In the genomic region with DNA sequence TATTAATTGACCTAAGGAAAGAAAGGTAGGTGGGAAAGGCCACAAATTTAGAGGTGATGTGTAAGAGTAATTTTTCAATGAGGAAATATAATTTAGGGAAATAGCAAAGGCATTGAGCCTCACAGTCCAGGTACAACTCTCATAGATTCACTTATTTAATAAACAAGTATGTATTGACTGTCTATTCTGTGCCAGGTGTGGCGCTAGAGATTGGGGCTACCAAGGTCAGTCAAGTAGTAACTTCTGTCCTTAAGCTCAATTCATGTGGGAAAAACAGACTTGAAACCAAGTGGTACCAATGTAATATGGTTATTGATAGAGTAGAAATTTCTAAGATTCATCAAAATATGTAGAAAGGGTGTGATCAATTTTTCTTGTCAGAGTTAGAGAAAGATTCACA, we compare ENCODE assay signal across 20 cellular contexts.
"Had no signal": no experiment of that assay in that cellular context is flagged by ENCODE, and none has a peak within 500 bp of the region (broad histone marks: within the 10 kb centered on the region; RNA-seq: fewer than 3 reads in every experiment).

No MANE protein-coding gene starts in this region.

- H3K27ac ChIP-seq: HL-60, SJSA1, SK-N-MC had no signal

- H3K4me3 ChIP-seq: K562, SJSA1, SK-N-MC had no signal

- H3K9me3 ChIP-seq: SJSA1 had no signal

- DNase-seq: MM.1S, NCI-H1092 treated with DMSO at 0.1 percent for 48 hours, NCI-H1436, NCI-H187, NCI-H2029 treated with DMSO at 0.1 percent for 48 hours, NCI-H2171 treated with DMSO at 0.1 percent for 48 hours, NCI-H345, NCI-H446 treated with DMSO at 0.1 percent for 48 hours, NCI-H510A treated with DMSO at 0.1 percent for 48 hours, NCI-H526, NCI-H82, Right ventricle myocardium superior, RPMI8226, SIG-M5 had no signal

- H3K4me1 ChIP-seq: SJSA1 had no signal

- H3K36me3 ChIP-seq: SJSA1 had no signal

- ATAC-seq: K562 had no signal

- FAIRE-seq: HTR-8/SVneo, K562, RCC 7860 had no signal
